13 cellular contexts compared by ENCODE assay signal in genomic region chr10:34866848-34867247, GRCh38. TPM values are rescaled to one million over a fixed set of nuclear protein-coding genes. Genes with fewer than 3 reads are reported as not detected.
DNase-seq lines count a peak whose midpoint lies in the region; ATAC-seq and TF ChIP-seq lines count a peak whose summit lies in the region.
"Had no signal": no experiment of that assay in that cellular context is flagged by ENCODE, and none has a peak within 500 bp of the region (broad histone marks: within the 10 kb centered on the region; RNA-seq: fewer than 3 reads in every experiment).

No MANE protein-coding gene starts in this region.

- intact Hi-C loops in OCI-LY7 (cut with micrococcal nuclease; ENCODE audit: unreplicated experiment), result no loop called here

- H2AFZ ChIP-seq in OCI-LY7 (ENCODE audit: low read length), result peak overlapping the region; percentile 54; the same call in 1 of the 2 replicates

- no peak for TF ChIP-seq CTCF in OCI-LY7 (conservative IDR thresholded peaks at IDR 0.05; ENCODE audit: low read length)

- no peaks in the 10 kb centered on the region for H3K9me2 ChIP-seq in OCI-LY7 (ENCODE audit: insufficient read depth, low read length)

- H3K4me1 ChIP-seq in OCI-LY7 (ENCODE audit: insufficient read depth, low read length, poor library complexity, severe bottlenecking), result no peaks in the 10 kb centered on the region

- DNase-seq in EH (ENCODE audit: low read depth) (peak; percentile 27), OCI-LY7 (ENCODE audit: low spot score) (no peak), iPS-NIHi7 (ENCODE audit: extremely low spot score) (peak; percentile 38), DMS53 (lab: John Stamatoyannopoulos, UW) (no peak), NCI-H128 (lab: John Stamatoyannopoulos, UW; ENCODE audit: unreplicated experiment) (no peak)
- DNase-seq: DMS79 treated with DMSO at 0.1 percent for 48 hours; lower lobe of right lung; NCI-H2227 treated with DMSO at 0.1 percent for 48 hours; stimulated activated CD4-positive, alpha-beta T cell treated with anti-CD3 and anti-CD28 coated beads, Interleukin-1b, Interleukin-23, amount 100 ng/mL, for 48 hours had no signal

- H3K9me3 ChIP-seq in OCI-LY7 (ENCODE audit: low read length), result no peaks in the 10 kb centered on the region
- H3K9me3 ChIP-seq: lower lobe of right lung had no signal

- no peaks in the 10 kb centered on the region for H3K36me3 ChIP-seq in OCI-LY7 (ENCODE audit: insufficient read depth, low read length)
- H3K36me3 ChIP-seq: lower lobe of right lung had no signal

- no peak overlapping the region for H3K4me2 ChIP-seq in OCI-LY7 (ENCODE audit: low read length)

- H3K4me3 ChIP-seq in OCI-LY7 (ENCODE audit: low read depth, low read length, poor library complexity, severe bottlenecking), result no peak overlapping the region
- H3K4me3 ChIP-seq: lower lobe of right lung had no signal

- H3K27ac ChIP-seq in OCI-LY7 (ENCODE audit: low read depth, low read length, poor library complexity, severe bottlenecking), result no peak overlapping the region
- H3K27ac ChIP-seq: lower lobe of right lung had no signal

- H4K20me1 ChIP-seq in OCI-LY7 (ENCODE audit: insufficient read depth, low read length), result no peaks in the 10 kb centered on the region

- POLR2A ChIA-PET in OCI-LY7 (lab: Charles Lee), result interaction anchor here (0.7 kb wide), 1 partner anchor 877 kb away, joined by 5 read pairs; no protein-coding TSS in a partner anchor

- ATAC-seq in HG02759 (IDR thresholded peaks at IDR 0.05; ENCODE audit: unreplicated experiment) (peak; percentile 50), HG02678 (IDR thresholded peaks at IDR 0.05; ENCODE audit: unreplicated experiment) (no peak), HG03378 (IDR thresholded peaks at IDR 0.05; ENCODE audit: unreplicated experiment) (no peak)
- ATAC-seq: lower lobe of right lung had no signal

- BruUV-seq in OCI-LY7 (replicated peaks; lab: Mats Ljungman, UMichigan), result no TSS peak

- CTCF ChIA-PET in OCI-LY7 (lab: Charles Lee; ENCODE audit: unreplicated experiment), result no interaction called here

- H3K79me2 ChIP-seq in OCI-LY7 (ENCODE audit: insufficient read depth, low read depth, low read length), result no peaks in the 10 kb centered on the region

RNA-seq across cellular contexts. Expression of gene PARD3, which starts 51.8 kb away (rescaled TPM):
- not detected in 2 replicates for total RNA-seq in OCI-LY7 (2014; rRNA removed; shearing (Covaris generic))
- total RNA-seq in OCI-LY7 (2022), result not detected in 2 replicates
- total RNA-seq: B cell had no signal

Comparison
In these comparisons a context has a peak if more than half of its experiments do, and no peak if none do; other contexts are left out.
1. DNase-seq: peak in EH (single experiment) and iPS-NIHi7 (single experiment); none in OCI-LY7 (single experiment), DMS53 (single experiment) and NCI-H128 (single experiment).